19 cellular contexts compared by ENCODE assay signal in genomic region chrX:1516596-1517104, GRCh38. TPM values are rescaled to one million over a fixed set of nuclear protein-coding genes. Genes with fewer than 3 reads are reported as not detected.
DNase-seq lines count a peak whose midpoint lies in the region; ATAC-seq and TF ChIP-seq lines count a peak whose summit lies in the region.
"Had no signal": no experiment of that assay in that cellular context is flagged by ENCODE, and none has a peak within 500 bp of the region (broad histone marks: within the 10 kb centered on the region; RNA-seq: fewer than 3 reads in every experiment).

No MANE protein-coding gene starts in this region.

- H3K4me1 ChIP-seq in Karpas-422 (ENCODE audit: low read length) = peaks cover 8% of the 10 kb centered on the region
- H3K4me1 ChIP-seq: HAP-1 had no signal

- H3K9ac ChIP-seq in Karpas-422 (ENCODE audit: low read length) = no peak overlapping the region

- H3K9me3 ChIP-seq in Karpas-422 (ENCODE audit: low read length) = peaks cover 9% of the 10 kb centered on the region; the same call in 1 of the 2 replicates
- H3K9me3 ChIP-seq: HAP-1 had no signal

- no peaks in the 10 kb centered on the region for H3K27me3 ChIP-seq in Karpas-422 (ENCODE audit: low read length)
- H3K27me3 ChIP-seq: heart left ventricle had no signal

- H3K4me3 Mint-ChIP-seq in activated T-helper 2 cell treated with anti-CD3 and anti-CD28 coated beads, Interferon-gamma antibody, Interleukin-2, Interleukin-4, amounts not matched to agents 10 μg/mL and 5 μg/mL and 100 μg/mL, durations not matched to agents 14 hours and 24 hours and 36 hours (ENCODE audit: low read depth) = no peak overlapping the region
- no peak overlapping the region for H3K4me3 Mint-ChIP-seq in osteocyte (ENCODE audit: unreplicated experiment)
- H3K4me3 Mint-ChIP-seq: nephron had no signal

- no peak for ATAC-seq in HG03354 (IDR thresholded peaks at IDR 0.05; ENCODE audit: poor library complexity, severe bottlenecking, unreplicated experiment)
- no peak for ATAC-seq in HG03139 (IDR thresholded peaks at IDR 0.05; ENCODE audit: unreplicated experiment)

- intact Hi-C loops in activated T-helper 2 cell treated with anti-CD3 and anti-CD28 coated beads, Interferon-gamma antibody, Interleukin-2, Interleukin-4, amounts not matched to agents 10 μg/mL and 5 μg/mL and 100 μg/mL, durations not matched to agents 14 hours and 24 hours and 36 hours (cut with micrococcal nuclease) = no loop called here

- peaks cover 6% of the 10 kb centered on the region; the same call in 1 of the 2 replicates for H4K20me1 ChIP-seq in Karpas-422 (ENCODE audit: insufficient read depth, low read depth, low read length)

- peaks cover 40% of the 10 kb centered on the region for H3K36me3 ChIP-seq in Karpas-422 (ENCODE audit: insufficient read depth, low read length)
- H3K36me3 ChIP-seq: HAP-1 had no signal

- no peak overlapping the region for H3K4me2 ChIP-seq in Karpas-422 (ENCODE audit: low read depth, low read length, poor library complexity, severe bottlenecking)

- H2AFZ ChIP-seq in Karpas-422 (ENCODE audit: low read length) = no peak overlapping the region

- H3K4me3 ChIP-seq in Karpas-422 (ENCODE audit: low read length) = no peak overlapping the region
- H3K4me3 ChIP-seq: HAP-1, heart left ventricle, lung had no signal

- H3K27ac ChIP-seq in Karpas-422 (ENCODE audit: low read length) = peak overlapping the region; percentile 46; the same call in 1 of the 2 replicates
- H3K27ac ChIP-seq: heart left ventricle had no signal

- DNase-seq in activated CD8-positive, alpha-beta memory T cell treated with anti-CD3 and anti-CD28 coated beads for 24 hours = peak; percentile 53
- no peak for DNase-seq in activated CD8-positive, alpha-beta memory T cell treated with anti-CD3 and anti-CD28 coated beads, Interleukin-2, amount 50 U/mL, for 4 hours
- DNase-seq in Karpas-422 (no peak), osteocyte (ENCODE audit: extremely low spot score, unreplicated experiment) (peak; percentile 78), NCI-H2107 treated with DMSO at 0.1 percent for 48 hours (lab: John Stamatoyannopoulos, UW; ENCODE audit: unreplicated experiment) (no peak)
- peak; percentile 6 for DNase-seq in activated T-helper 2 cell treated with anti-CD3 and anti-CD28 coated beads, Interferon-gamma antibody, Interleukin-2, Interleukin-4, amounts not matched to agents 10 μg/mL and 5 μg/mL and 100 μg/mL, durations not matched to agents 14 hours and 24 hours and 36 hours (ENCODE audit: low spot score)
- DNase-seq: ACHN; GDM1; heart left ventricle; NCI-H1436 treated with DMSO at 0.1 percent for 48 hours; NCI-H446; NK-92 treated with Interleukin-12 subunit alpha and Interleukin-12 subunit beta, amount 100 ng/mL, for 24 hours; SHP77 treated with DMSO at 0.1 percent for 48 hours; T1000 had no signal

- H3K9me2 ChIP-seq in Karpas-422 (replicated peaks; ENCODE audit: insufficient read depth, low read length) = no peaks in the 10 kb centered on the region

- H3K9me3 Mint-ChIP-seq in activated T-helper 2 cell treated with anti-CD3 and anti-CD28 coated beads, Interferon-gamma antibody, Interleukin-2, Interleukin-4, amounts not matched to agents 10 μg/mL and 5 μg/mL and 100 μg/mL, durations not matched to agents 14 hours and 24 hours and 36 hours = peaks cover 26% of the 10 kb centered on the region
- H3K9me3 Mint-ChIP-seq in osteocyte (ENCODE audit: unreplicated experiment) = peaks cover 5% of the 10 kb centered on the region

- no peak for TF ChIP-seq CTCF in osteocyte (IDR thresholded peaks at IDR 0.05)

- H3K79me2 ChIP-seq in Karpas-422 (ENCODE audit: low read length) = peaks cover 71% of the 10 kb centered on the region

- H3K27ac Mint-ChIP-seq in activated T-helper 2 cell treated with anti-CD3 and anti-CD28 coated beads, Interferon-gamma antibody, Interleukin-2, Interleukin-4, amounts not matched to agents 10 μg/mL and 5 μg/mL and 100 μg/mL, durations not matched to agents 14 hours and 24 hours and 36 hours = peak overlapping the region; percentile 59
- no peak overlapping the region for H3K27ac Mint-ChIP-seq in osteocyte (ENCODE audit: unreplicated experiment)
- H3K27ac Mint-ChIP-seq: nephron had no signal

- H3K4me1 Mint-ChIP-seq in activated T-helper 2 cell treated with anti-CD3 and anti-CD28 coated beads, Interferon-gamma antibody, Interleukin-2, Interleukin-4, amounts not matched to agents 10 μg/mL and 5 μg/mL and 100 μg/mL, durations not matched to agents 14 hours and 24 hours and 36 hours (ENCODE audit: low read depth) = peaks cover 41% of the 10 kb centered on the region
- no peaks in the 10 kb centered on the region for H3K4me1 Mint-ChIP-seq in osteocyte (ENCODE audit: unreplicated experiment)
- H3K4me1 Mint-ChIP-seq: nephron had no signal

- H3K27me3 Mint-ChIP-seq in activated T-helper 2 cell treated with anti-CD3 and anti-CD28 coated beads, Interferon-gamma antibody, Interleukin-2, Interleukin-4, amounts not matched to agents 10 μg/mL and 5 μg/mL and 100 μg/mL, durations not matched to agents 14 hours and 24 hours and 36 hours (ENCODE audit: low read depth) = no peaks in the 10 kb centered on the region
- H3K27me3 Mint-ChIP-seq in osteocyte (ENCODE audit: unreplicated experiment) = no peaks in the 10 kb centered on the region

- peaks cover 77% of the 10 kb centered on the region for H3K36me3 Mint-ChIP-seq in activated T-helper 2 cell treated with anti-CD3 and anti-CD28 coated beads, Interferon-gamma antibody, Interleukin-2, Interleukin-4, amounts not matched to agents 10 μg/mL and 5 μg/mL and 100 μg/mL, durations not matched to agents 14 hours and 24 hours and 36 hours (ENCODE audit: low read depth)
- no peaks in the 10 kb centered on the region for H3K36me3 Mint-ChIP-seq in osteocyte (ENCODE audit: unreplicated experiment)

RNA-seq across cellular contexts. Expression of gene P2RY8, which starts 20.3 kb away (rescaled TPM):
- total RNA-seq in Karpas-422 (2014; rRNA removed; shearing (Covaris generic); ENCODE audit: low replicate concordance) = 87.1 and 130 TPM in 2 replicates
- 33.1 and 34.5 TPM in 2 replicates for total RNA-seq in activated T-helper 2 cell treated with anti-CD3 and anti-CD28 coated beads, Interferon-gamma antibody, Interleukin-2, Interleukin-4, amounts not matched to agents 10 μg/mL and 5 μg/mL and 100 μg/mL, durations not matched to agents 14 hours and 24 hours and 36 hours
- total RNA-seq in osteocyte = not detected in 2 replicates

Comparison
In these comparisons a context has a peak if more than half of its experiments do, and no peak if none do; other contexts are left out.
1. DNase-seq: peak in activated CD8-positive, alpha-beta memory T cell treated with anti-CD3 and anti-CD28 coated beads for 24 hours (single experiment), activated T-helper 2 cell treated with anti-CD3 and anti-CD28 coated beads, Interferon-gamma antibody, Interleukin-2, Interleukin-4, amounts not matched to agents 10 μg/mL and 5 μg/mL and 100 μg/mL, durations not matched to agents 14 hours and 24 hours and 36 hours (single experiment) and osteocyte (single experiment); none in activated CD8-positive, alpha-beta memory T cell treated with anti-CD3 and anti-CD28 coated beads, Interleukin-2, amount 50 U/mL, for 4 hours (single experiment), Karpas-422 (single experiment) and NCI-H2107 treated with DMSO at 0.1 percent for 48 hours (single experiment).
2. RNA of gene P2RY8, which starts 20.3 kb away (total RNA-seq): 87.1 to 130 TPM in Karpas-422 and 33.1 to 34.5 TPM in activated T-helper 2 cell treated with anti-CD3 and anti-CD28 coated beads, Interferon-gamma antibody, Interleukin-2, Interleukin-4, amounts not matched to agents 10 μg/mL and 5 μg/mL and 100 μg/mL, durations not matched to agents 14 hours and 24 hours and 36 hours; not detected in osteocyte; every median in the first group is over 10 times any median in the second.